18 cellular contexts compared by ENCODE assay signal in genomic region chr1:24776821-24777220, GRCh38.
"Had no signal": no experiment of that assay in that cellular context is flagged by ENCODE, and none has a peak within 500 bp of the region (broad histone marks: within the 10 kb centered on the region; RNA-seq: fewer than 3 reads in every experiment).

No MANE protein-coding gene starts in this region.

- H3K4me1 ChIP-seq: testis had no signal

- H3K27me3 ChIP-seq: cardiac muscle cell, testis had no signal

- H3K27ac Mint-ChIP-seq: activated CD8-positive, alpha-beta T cell treated with anti-CD3 and anti-CD28 coated beads, Interleukin-2, amount 10 ng/mL, durations not matched to agents 7 days and 5 days; naive thymus-derived CD8-positive, alpha-beta T cell; stimulated activated naive CD8-positive, alpha-beta T cell treated with anti-CD3 and anti-CD28 coated beads, Interleukin-15, Interleukin-2, amounts not matched to agents 100 ng/mL and 50 ng/mL, for 24 hours; T-cell had no signal

- H3K4me3 ChIP-seq: cardiac muscle cell, lower lobe of right lung, testis had no signal

- DNase-seq: activated CD4-positive, alpha-beta T cell treated with anti-CD3 and anti-CD28 coated beads for 48 hours; activated CD8-positive, alpha-beta memory T cell treated with anti-CD3 and anti-CD28 coated beads, Interleukin-2, amount 50 U/mL, for 48 hours; activated CD8-positive, alpha-beta T cell treated with anti-CD3 and anti-CD28 coated beads, Interleukin-2, amount 10 ng/mL, durations not matched to agents 7 days and 5 days; activated naive CD4-positive, alpha-beta T cell; cortex of kidney; effector memory CD4-positive, alpha-beta T cell; hippocampal formation; kidney glomerular epithelial cell; lower lobe of right lung; naive thymus-derived CD8-positive, alpha-beta T cell; stimulated activated CD4-positive, alpha-beta T cell treated with anti-CD3 and anti-CD28 coated beads, Interleukin-2, amount 100 ng/mL, for 48 hours; stimulated activated CD8-positive, alpha-beta memory T cell treated with anti-CD3 and anti-CD28 coated beads, Interleukin-4, amount 100 ng/mL, for 48 hours; T-cell; testis had no signal

- H3K4me1 Mint-ChIP-seq: T-cell had no signal

- H3K9me3 Mint-ChIP-seq: naive thymus-derived CD8-positive, alpha-beta T cell; stimulated activated naive CD8-positive, alpha-beta T cell treated with anti-CD3 and anti-CD28 coated beads, Interleukin-15, Interleukin-2, amounts not matched to agents 100 ng/mL and 50 ng/mL, for 24 hours; T-cell had no signal

- H3K27me3 Mint-ChIP-seq: stimulated activated naive CD8-positive, alpha-beta T cell treated with anti-CD3 and anti-CD28 coated beads, Interleukin-15, Interleukin-2, amounts not matched to agents 100 ng/mL and 50 ng/mL, for 24 hours had no signal

- H3K4me3 Mint-ChIP-seq: activated CD8-positive, alpha-beta T cell treated with anti-CD3 and anti-CD28 coated beads, Interleukin-2, amount 10 ng/mL, durations not matched to agents 7 days and 5 days; naive thymus-derived CD8-positive, alpha-beta T cell; stimulated activated naive CD8-positive, alpha-beta T cell treated with anti-CD3 and anti-CD28 coated beads, Interleukin-15, Interleukin-2, amounts not matched to agents 100 ng/mL and 50 ng/mL, for 24 hours; T-cell had no signal

- ATAC-seq: activated CD8-positive, alpha-beta T cell treated with anti-CD3 and anti-CD28 coated beads, Interleukin-2, amount 10 ng/mL, durations not matched to agents 7 days and 5 days; lower lobe of right lung; naive thymus-derived CD8-positive, alpha-beta T cell; T-cell had no signal

- H3K9me3 ChIP-seq: lower lobe of right lung, testis had no signal

- H3K27ac ChIP-seq: epithelial cell of prostate, lower lobe of right lung, testis, VCaP had no signal

- H3K36me3 ChIP-seq: cardiac muscle cell, lower lobe of right lung had no signal

- H3K36me3 Mint-ChIP-seq: naive thymus-derived CD8-positive, alpha-beta T cell; T-cell had no signal
